30 cellular contexts compared by ENCODE assay signal in genomic region chr11:34671117-34671516, GRCh38. TPM values are rescaled to one million over a fixed set of nuclear protein-coding genes. Genes with fewer than 3 reads are reported as not detected.
"Had no signal": no experiment of that assay in that cellular context is flagged by ENCODE, and none has a peak within 500 bp of the region (broad histone marks: within the 10 kb centered on the region; RNA-seq: fewer than 3 reads in every experiment).

No MANE protein-coding gene starts in this region.

- H3K27ac ChIP-seq: epithelial cell of prostate, foreskin keratinocyte, heart right ventricle, left ventricle myocardium inferior, lower lobe of right lung, psoas muscle, sigmoid colon, testis, tibial artery had no signal

- H3K36me3 ChIP-seq: heart right ventricle, left ventricle myocardium inferior, lower lobe of right lung, sigmoid colon, tibial artery had no signal

- H3K4me1 ChIP-seq: foreskin keratinocyte, heart right ventricle, left ventricle myocardium inferior, lower lobe of right lung, psoas muscle, sigmoid colon, testis, tibial artery had no signal

- FAIRE-seq: endometrium had no signal

- H3K4me3 ChIP-seq: heart right ventricle, left ventricle myocardium inferior, lower lobe of right lung, psoas muscle, sigmoid colon, testis, tibial artery had no signal

- DNase-seq: cerebellar nuclear complex; cortex of kidney; effector memory CD8-positive, alpha-beta T cell; foreskin keratinocyte; glutamatergic neuron; heart right ventricle; hippocampal formation; left cardiac atrium; left ventricle myocardium inferior; lower lobe of right lung; naive thymus-derived CD8-positive, alpha-beta T cell; nephron progenitor cell; psoas muscle; right cardiac atrium; sigmoid colon; stimulated activated CD4-positive, alpha-beta T cell treated with anti-CD3 and anti-CD28 coated beads, Interleukin-2, amount 100 ng/mL, for 24 hours; stimulated activated CD4-positive, alpha-beta T cell treated with anti-CD3 and anti-CD28 coated beads, Interleukin-4, amount 100 ng/mL, for 24 hours; stimulated activated naive CD4-positive, alpha-beta T cell treated with Interleukin-2 at 50 U/mL for 16 hours; substantia nigra; testis; tibial artery had no signal

- H3K9me3 ChIP-seq: heart right ventricle, left ventricle myocardium inferior, lower lobe of right lung, psoas muscle, sigmoid colon, testis, tibial artery had no signal

- H3K27me3 ChIP-seq: foreskin keratinocyte, sigmoid colon, testis had no signal

- ATAC-seq: effector memory CD8-positive, alpha-beta T cell; esophagus mucosa; foreskin keratinocyte; heart right ventricle; left cardiac atrium; lower lobe of right lung; naive thymus-derived CD8-positive, alpha-beta T cell; psoas muscle; right cardiac atrium; stimulated activated effector memory CD8-positive, alpha-beta T cell treated with anti-CD3 and anti-CD28 coated beads, Interleukin-12 subunit alpha, Interleukin-12 subunit beta, amount 100 ng/mL, for 72 hours had no signal

RNA-seq across cellular contexts. Expression of gene EHF, which starts 50.2 kb away (rescaled TPM):
- total RNA-seq: dermis microvascular lymphatic vessel endothelial cell; fibroblast of lung; myocyte; naive thymus-derived CD8-positive, alpha-beta T cell; osteoblast; skeletal muscle tissue had no signal
- polyA plus RNA-seq: naive thymus-derived CD8-positive, alpha-beta T cell had no signal
